In genomic region chr6:33851959-33852358, GRCh38 we compare ENCODE assay signal across 9 cellular contexts. TPM values are rescaled to one million over a fixed set of nuclear protein-coding genes. Genes with fewer than 3 reads are reported as not detected.
DNase-seq lines count a peak whose midpoint lies in the region; ATAC-seq and TF ChIP-seq lines count a peak whose summit lies in the region.
"Had no signal": no experiment of that assay in that cellular context is flagged by ENCODE, and none has a peak within 500 bp of the region (broad histone marks: within the 10 kb centered on the region; RNA-seq: fewer than 3 reads in every experiment).

No MANE protein-coding gene starts in this region.

- ATAC-seq in sciatic nerve (no peak), GM21723 (IDR thresholded peaks at IDR 0.05; ENCODE audit: unreplicated experiment) (no peak), GM21717 (IDR thresholded peaks at IDR 0.05; ENCODE audit: unreplicated experiment) (no peak)

- WGBS in esophagus muscularis mucosa = 29% methylated on average over 5 of the region's 8 CpGs

- H3K9me3 ChIP-seq in esophagus muscularis mucosa = no peaks in the 10 kb centered on the region

- peak in 1 of 3 experiments; percentile 14 for TF ChIP-seq CTCF in esophagus muscularis mucosa (IDR thresholded peaks at IDR 0.05)

- no peak for TF ChIP-seq EP300 in esophagus muscularis mucosa (IDR thresholded peaks at IDR 0.05)

- peaks cover 0 to 71% (median 0%) of the 10 kb centered on the region in 4 donors for H3K27me3 ChIP-seq in esophagus muscularis mucosa

- TF ChIP-seq POLR2A in esophagus muscularis mucosa (IDR thresholded peaks at IDR 0.05; ENCODE audit: low read depth) = no peak

- no peak overlapping the region for H3K27ac ChIP-seq in esophagus muscularis mucosa (replicated peaks in 1 of 4)

- H3K36me3 ChIP-seq in esophagus muscularis mucosa = no peaks in the 10 kb centered on the region

- intact Hi-C loops in sciatic nerve (cut with DNase I) = no loop called here
- intact Hi-C loops in esophagus muscularis mucosa (cut with DNase I) = no loop called here

- H3K4me3 ChIP-seq in esophagus muscularis mucosa = no peak overlapping the region
- H3K4me3 ChIP-seq: lung had no signal

- DNase-seq in D341Med (ENCODE audit: low spot score) = peak; percentile 63
- peak; percentile 24 for DNase-seq in HT-29 (ENCODE audit: low spot score)
- DNase-seq in astrocyte of the hippocampus (ENCODE audit: low read depth, low spot score) = peak; percentile 15
- peak; percentile 37 for DNase-seq in kidney tubule cell (ENCODE audit: low spot score)
- DNase-seq in sciatic nerve (ENCODE audit: low spot score) = no peak
- DNase-seq in esophagus muscularis mucosa (ENCODE audit: extremely low spot score) = no peak

- no peaks in the 10 kb centered on the region for H3K4me1 ChIP-seq in esophagus muscularis mucosa

RNA-seq across cellular contexts. Expression of gene MLN, which starts 48.2 kb away (rescaled TPM):
- not detected in 2 replicates for total RNA-seq in HT-29 (2014; rRNA removed; shearing (Covaris generic))
- not detected for total RNA-seq in sciatic nerve
- not detected for total RNA-seq in esophagus muscularis mucosa
- total RNA-seq: lung had no signal

Comparison
In these comparisons a context has a peak if more than half of its experiments do, and no peak if none do; other contexts are left out.
1. DNase-seq: peak in D341Med (single experiment), HT-29 (single experiment), astrocyte of the hippocampus (single experiment) and kidney tubule cell (single experiment); none in sciatic nerve (single experiment) and esophagus muscularis mucosa (single experiment).